ENCODE assay signal across 32 cellular contexts in genomic region chr15:79049416-79049815, GRCh38. TPM values are rescaled to one million over a fixed set of nuclear protein-coding genes. Genes with fewer than 3 reads are reported as not detected.
"Had no signal": no experiment of that assay in that cellular context is flagged by ENCODE, and none has a peak within 500 bp of the region (broad histone marks: within the 10 kb centered on the region; RNA-seq: fewer than 3 reads in every experiment).

No MANE protein-coding gene starts in this region.

- H2AFZ ChIP-seq: hepatocyte had no signal

- H3K4me2 ChIP-seq: hepatocyte, smooth muscle cell had no signal

- H3K27ac ChIP-seq: colonic mucosa, esophagus muscularis mucosa, foreskin keratinocyte, gastroesophageal sphincter, heart left ventricle, hepatocyte, ovary, right lobe of liver, suprapubic skin, transverse colon, upper lobe of right lung, uterus had no signal

- H3K9me3 ChIP-seq: colonic mucosa, esophagus muscularis mucosa, gastroesophageal sphincter, heart left ventricle, mucosa of descending colon, ovary, right lobe of liver, suprapubic skin, transverse colon, upper lobe of right lung, uterus had no signal

- H3K4me3 Mint-ChIP-seq: dendritic cell treated with granulocyte-macrophage colony-stimulating factor and Interleukin-4, amounts not matched to agents 40 ng/mL and 50 ng/mL, for 4 days; mesothelial cell of epicardium; naive B cell; nephron progenitor cell; stimulated activated naive CD8-positive, alpha-beta T cell treated with anti-CD3 and anti-CD28 coated beads, Interleukin-15, amount 100 ng/mL, for 72 hours had no signal

- H3K36me3 Mint-ChIP-seq: mesothelial cell of epicardium had no signal

- DNase-seq: colonic mucosa; effector CD8-positive, alpha-beta T cell; foreskin keratinocyte; heart left ventricle; kidney; mesenchymal stem cell; mucosa of descending colon; naive B cell; nephron progenitor cell; occipital lobe; ovary; stimulated activated CD4-positive, alpha-beta T cell treated with anti-CD3 and anti-CD28 coated beads, Interleukin-12 subunit alpha, Interleukin-12 subunit beta, amount 100 ng/mL, for 4 hours; stimulated activated CD4-positive, alpha-beta T cell treated with anti-CD3 and anti-CD28 coated beads, Interleukin-1b, Interleukin-23, amount 100 ng/mL, for 48 hours; stimulated activated CD4-positive, alpha-beta T cell treated with anti-CD3 and anti-CD28 coated beads, Interleukin-4, amount 100 ng/mL, for 1 hour; stimulated activated CD8-positive, alpha-beta memory T cell treated with anti-CD3 and anti-CD28 coated beads, Interleukin-4, amount 100 ng/mL, for 48 hours; stimulated activated naive CD4-positive, alpha-beta T cell; stimulated activated naive CD8-positive, alpha-beta T cell treated with anti-CD3 and anti-CD28 coated beads, Interleukin-15, amount 100 ng/mL, for 72 hours; transverse colon; uterus had no signal

- H3K27ac Mint-ChIP-seq: dendritic cell treated with granulocyte-macrophage colony-stimulating factor and Interleukin-4, amounts not matched to agents 40 ng/mL and 50 ng/mL, for 4 days; mesothelial cell of epicardium; nephron progenitor cell; stimulated activated naive CD8-positive, alpha-beta T cell treated with anti-CD3 and anti-CD28 coated beads, Interleukin-15, amount 100 ng/mL, for 72 hours had no signal

- H3K4me1 ChIP-seq: colonic mucosa, esophagus muscularis mucosa, foreskin keratinocyte, gastroesophageal sphincter, heart left ventricle, suprapubic skin, transverse colon, upper lobe of right lung, uterus had no signal

- H3K9me3 Mint-ChIP-seq: dendritic cell treated with granulocyte-macrophage colony-stimulating factor and Interleukin-4, amounts not matched to agents 40 ng/mL and 50 ng/mL, for 4 days; mesothelial cell of epicardium; nephron progenitor cell had no signal

- H3K79me2 ChIP-seq: hepatocyte had no signal

- H3K27me3 ChIP-seq: colonic mucosa, esophagus muscularis mucosa, gastroesophageal sphincter, heart left ventricle, hepatocyte, ovary, right lobe of liver, transverse colon, upper lobe of right lung, uterus had no signal

- H3K36me3 ChIP-seq: colonic mucosa, esophagus muscularis mucosa, gastroesophageal sphincter, heart left ventricle, ovary, right lobe of liver, suprapubic skin, transverse colon, upper lobe of right lung, uterus had no signal

- H3K4me1 Mint-ChIP-seq: mesothelial cell of epicardium; naive B cell; nephron progenitor cell; stimulated activated naive CD8-positive, alpha-beta T cell treated with anti-CD3 and anti-CD28 coated beads, Interleukin-15, amount 100 ng/mL, for 72 hours had no signal

- ATAC-seq: foreskin keratinocyte; gastroesophageal sphincter; heart left ventricle; left lobe of liver; mucosa of descending colon; right lobe of liver; stimulated activated naive CD8-positive, alpha-beta T cell treated with anti-CD3 and anti-CD28 coated beads, Interleukin-15, amount 100 ng/mL, for 72 hours; upper lobe of right lung had no signal

- H3K4me3 ChIP-seq: colonic mucosa, esophagus muscularis mucosa, gastroesophageal sphincter, heart left ventricle, hepatocyte, mucosa of descending colon, ovary, right lobe of liver, smooth muscle cell, suprapubic skin, transverse colon, upper lobe of right lung, uterus had no signal

RNA-seq across cellular contexts. Expression of gene RASGRF1, which starts 41.2 kb away (rescaled TPM):
- total RNA-seq: endothelial cell of umbilical vein, fibroblast of lung, left lobe of liver had no signal
- polyA plus RNA-seq: heart left ventricle, liver had no signal
